Comparison of ENCODE assay signal across 22 cellular contexts in the genomic region with DNA sequence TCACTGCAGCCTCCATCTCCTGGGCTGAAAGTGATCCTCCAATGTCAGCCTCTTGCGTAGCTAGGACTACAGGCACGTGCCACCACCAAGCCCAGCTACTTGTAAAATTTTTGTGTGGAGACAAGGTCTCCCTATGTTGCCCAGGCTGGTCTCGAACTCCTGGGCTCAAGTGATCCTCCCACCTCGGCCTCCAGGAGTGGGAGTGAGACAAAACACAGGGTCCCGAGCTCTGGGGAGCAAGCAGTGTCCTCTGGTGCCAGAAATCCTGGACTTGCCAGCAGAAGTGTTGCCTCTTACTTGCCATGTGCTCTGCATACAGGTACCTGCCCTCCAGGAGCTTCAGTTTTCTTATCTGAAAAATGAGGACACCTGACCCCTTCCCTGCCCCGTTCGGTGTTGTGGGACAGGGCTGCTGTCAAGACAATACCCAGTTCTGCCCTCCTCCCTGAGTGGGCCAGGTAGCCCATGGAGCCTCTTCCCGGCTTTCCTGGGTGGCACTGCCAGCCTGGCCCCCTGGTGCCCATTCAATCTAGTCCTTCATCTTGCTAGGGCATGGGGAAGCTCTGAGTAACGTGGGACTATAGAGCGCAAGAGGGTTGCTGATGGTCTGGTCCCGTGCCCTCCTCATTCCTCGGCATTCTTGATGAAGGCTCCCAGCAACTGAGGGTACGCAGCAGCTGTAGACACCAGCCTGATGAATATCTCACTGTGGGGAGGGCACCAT.
DNase-seq lines count a peak whose midpoint lies in the region; ATAC-seq, FAIRE-seq and TF ChIP-seq lines count a peak whose summit lies in the region.
"Had no signal": no experiment of that assay in that cellular context is flagged by ENCODE, and none has a peak within 500 bp of the region (broad histone marks: within the 10 kb centered on the region; RNA-seq: fewer than 3 reads in every experiment).

No MANE protein-coding gene starts in this region.

- TF ChIP-seq CTCF in right atrium auricular region (IDR thresholded peaks at IDR 0.05), result no peak

- H3K27ac ChIP-seq in right atrium auricular region, result no peak overlapping the region
- H3K27ac ChIP-seq: 22Rv1, C4-2B, KMS-11 had no signal

- H3K27me3 ChIP-seq in right atrium auricular region, result no peaks in the 10 kb centered on the region

- ATAC-seq in left ventricle myocardium superior, result no peak

- H3K4me3 ChIP-seq in right atrium auricular region, result no peak overlapping the region

- no peaks in the 10 kb centered on the region for H3K9me3 ChIP-seq in right atrium auricular region

- no peaks in the 10 kb centered on the region for H3K36me3 ChIP-seq in right atrium auricular region

- FAIRE-seq in HTR-8/SVneo (lab: Jason Lieb, UNC), result no peak
- FAIRE-seq: D721Med, GM12892, GM18507, RCC 7860 had no signal

- intact Hi-C loops in left ventricle myocardium superior (cut with micrococcal nuclease), result no loop called here

- peak; percentile 6 for DNase-seq in activated CD4-positive, CD25-positive, alpha-beta regulatory T cell treated with anti-CD3 and anti-CD28 coated beads, Interleukin-2, amount 50 U/mL, for 72 hours
- no peak for DNase-seq in activated CD4-positive, CD25-positive, alpha-beta regulatory T cell (lab: John Stamatoyannopoulos, UW)
- DNase-seq in right atrium auricular region (ENCODE audit: low spot score) (peak; percentile 47), left ventricle myocardium superior (no peak), mesenteric fat pad (ENCODE audit: low spot score) (peak; percentile 81), ureter (ENCODE audit: low spot score) (peak; percentile 31), NCI-H1436 treated with DMSO at 0.1 percent for 48 hours (lab: John Stamatoyannopoulos, UW) (no peak), HTR-8/SVneo (ENCODE audit: insufficient read length, low spot score) (no peak)
- DNase-seq: AML-193, HFFc6, MV-4-11, NCI-H187, NCI-H2107, NCI-H510A, NCI-H774 had no signal

- H3K4me1 ChIP-seq in right atrium auricular region, result no peaks in the 10 kb centered on the region

Comparison
In these comparisons a context has a peak if more than half of its experiments do, and no peak if none do; other contexts are left out.
1. DNase-seq: peak in activated CD4-positive, CD25-positive, alpha-beta regulatory T cell treated with anti-CD3 and anti-CD28 coated beads, Interleukin-2, amount 50 U/mL, for 72 hours (single experiment), right atrium auricular region (single experiment), mesenteric fat pad (single experiment) and ureter (single experiment); none in activated CD4-positive, CD25-positive, alpha-beta regulatory T cell (0 of 4), left ventricle myocardium superior (single experiment), NCI-H1436 treated with DMSO at 0.1 percent for 48 hours (single experiment) and HTR-8/SVneo (single experiment).